ENCODE assay signal across 17 cellular contexts in genomic region chr3:115671761-115672455, GRCh38. TPM values are rescaled to one million over a fixed set of nuclear protein-coding genes. Genes with fewer than 3 reads are reported as not detected.
DNase-seq lines count a peak whose midpoint lies in the region; ATAC-seq and TF ChIP-seq lines count a peak whose summit lies in the region.
"Had no signal": no experiment of that assay in that cellular context is flagged by ENCODE, and none has a peak within 500 bp of the region (broad histone marks: within the 10 kb centered on the region; RNA-seq: fewer than 3 reads in every experiment).

No MANE protein-coding gene starts in this region.

- H3K36me3 ChIP-seq in KMS-11 (ENCODE audit: insufficient read depth) (no peaks in the 10 kb centered on the region), tibial artery (no peaks in the 10 kb centered on the region)

- peak; percentile 83 for ATAC-seq in left lobe of liver
- ATAC-seq: GM23338 had no signal

- POLR2A ChIA-PET in activated CD4-positive, alpha-beta T cell treated with anti-CD3 and anti-CD28 coated beads, Interleukin-2, amount 10 ng/mL, durations not matched to agents 7 days and 5 days (lab: Charles Lee): no interaction called here

- peak overlapping the region; percentile 15 for H3K4me2 ChIP-seq in KMS-11
- H3K4me2 ChIP-seq: GM23338 had no signal

- TF ChIP-seq CTCF in KMS-11 (conservative IDR thresholded peaks at IDR 0.05; ENCODE audit: low read depth, low read length): no peak
- no peak for TF ChIP-seq CTCF in astrocyte of the spinal cord (IDR thresholded peaks at IDR 0.05; ENCODE audit: low read depth, low read length)
- no peak for TF ChIP-seq CTCF in tibial artery (IDR thresholded peaks at IDR 0.05)

- H3K4me1 Mint-ChIP-seq in activated CD4-positive, alpha-beta T cell treated with anti-CD3 and anti-CD28 coated beads, Interleukin-2, amount 10 ng/mL, durations not matched to agents 7 days and 5 days: peaks cover 6% of the 10 kb centered on the region
- H3K4me1 Mint-ChIP-seq: immature natural killer cell had no signal

- no peaks in the 10 kb centered on the region for H4K20me1 ChIP-seq in KMS-11 (ENCODE audit: insufficient read depth)

- H3K79me2 ChIP-seq in KMS-11 (ENCODE audit: insufficient read depth, low read depth): no peaks in the 10 kb centered on the region

- no peaks in the 10 kb centered on the region for H3K36me3 Mint-ChIP-seq in activated CD4-positive, alpha-beta T cell treated with anti-CD3 and anti-CD28 coated beads, Interleukin-2, amount 10 ng/mL, durations not matched to agents 7 days and 5 days (ENCODE audit: low read depth)
- H3K36me3 Mint-ChIP-seq: CD4-positive, alpha-beta memory T cell; immature natural killer cell had no signal

- H3K4me1 ChIP-seq in KMS-11 (ENCODE audit: low read depth, poor library complexity, severe bottlenecking) (peaks cover 30% of the 10 kb centered on the region), tibial artery (peaks cover 0 to 23% (median 0%) of the 10 kb centered on the region in 4 donors)

- H3K9ac ChIP-seq in KMS-11: no peak overlapping the region

- peak; percentile 37 for DNase-seq in astrocyte of the spinal cord (ENCODE audit: low read depth, low spot score)
- no peak for DNase-seq in left lobe of liver (ENCODE audit: low spot score)
- DNase-seq in tibial artery: no peak
- no peak for DNase-seq in 8988T
- no peak for DNase-seq in activated CD4-positive, alpha-beta T cell treated with anti-CD3 and anti-CD28 coated beads, Interleukin-2, amount 10 ng/mL, durations not matched to agents 7 days and 5 days
- DNase-seq in DMS 273 treated with DMSO at 0.1 percent for 48 hours (lab: John Stamatoyannopoulos, UW): no peak
- DNase-seq: CD4-positive, alpha-beta memory T cell; dorsolateral prefrontal cortex; foreskin melanocyte; immature natural killer cell; NCI-H146; NCI-H510A treated with DMSO at 0.1 percent for 48 hours; stimulated activated CD4-positive, alpha-beta T cell treated with anti-CD3 and anti-CD28 coated beads, Interleukin-4, amount 100 ng/mL, for 1 hour had no signal

- no peak overlapping the region for H3K4me3 Mint-ChIP-seq in activated CD4-positive, alpha-beta T cell treated with anti-CD3 and anti-CD28 coated beads, Interleukin-2, amount 10 ng/mL, durations not matched to agents 7 days and 5 days
- H3K4me3 Mint-ChIP-seq: GM23338, immature natural killer cell had no signal

- H3K27ac ChIP-seq in KMS-11 (no peak overlapping the region), tibial artery (peak overlapping the region; percentile 3 to 19)
- H3K27ac ChIP-seq: RWPE1 had no signal

- H3K27me3 ChIP-seq in KMS-11 (ENCODE audit: insufficient read depth, low read depth) (no peaks in the 10 kb centered on the region), tibial artery (no peaks in the 10 kb centered on the region)

- H3K4me3 ChIP-seq in KMS-11 (IDR thresholded peaks at IDR 0.05; ENCODE audit: insufficient read depth, low read depth, low read length): no peak overlapping the region
- no peak overlapping the region for H3K4me3 ChIP-seq in astrocyte of the spinal cord (ENCODE audit: low read depth, low read length)
- H3K4me3 ChIP-seq in tibial artery: peak overlapping the region in 1 of 2 donors; percentile 1
- H3K4me3 ChIP-seq: GM23338 had no signal

- H2AFZ ChIP-seq in KMS-11 (ENCODE audit: low read depth): no peak overlapping the region
- H2AFZ ChIP-seq: GM23338 had no signal

- H3K9me3 Mint-ChIP-seq in activated CD4-positive, alpha-beta T cell treated with anti-CD3 and anti-CD28 coated beads, Interleukin-2, amount 10 ng/mL, durations not matched to agents 7 days and 5 days: no peaks in the 10 kb centered on the region
- H3K9me3 Mint-ChIP-seq: CD4-positive, alpha-beta memory T cell; GM23338; IgD-negative memory B cell; immature natural killer cell had no signal

- H3K27me3 Mint-ChIP-seq in activated CD4-positive, alpha-beta T cell treated with anti-CD3 and anti-CD28 coated beads, Interleukin-2, amount 10 ng/mL, durations not matched to agents 7 days and 5 days: peaks cover 24% of the 10 kb centered on the region
- H3K27me3 Mint-ChIP-seq: IgD-negative memory B cell had no signal

- in situ Hi-C loops in astrocyte of the spinal cord (cut with HindIII; ENCODE audit: low sequenced_read_pairs): no loop called here

- intact Hi-C loops in tibial artery (cut with DNase I; ENCODE audit: low total_unique reads): no loop called here

- CTCF ChIA-PET in activated CD4-positive, alpha-beta T cell treated with anti-CD3 and anti-CD28 coated beads, Interleukin-2, amount 10 ng/mL, durations not matched to agents 7 days and 5 days (lab: Charles Lee): interaction anchor here (0.6 kb wide), 1 partner anchor 714 kb away, joined by 3 read pairs; no protein-coding TSS in a partner anchor

- H3K27ac Mint-ChIP-seq in activated CD4-positive, alpha-beta T cell treated with anti-CD3 and anti-CD28 coated beads, Interleukin-2, amount 10 ng/mL, durations not matched to agents 7 days and 5 days: no peak overlapping the region
- H3K27ac Mint-ChIP-seq: CD4-positive, alpha-beta memory T cell; GM23338 had no signal

- no peaks in the 10 kb centered on the region for H3K9me3 ChIP-seq in tibial artery

RNA-seq across cellular contexts. Expression of gene GAP43, which starts 48.6 kb away (rescaled TPM):
- total RNA-seq in left lobe of liver: not detected
- not detected for total RNA-seq in activated CD4-positive, alpha-beta T cell treated with anti-CD3 and anti-CD28 coated beads, Interleukin-2, amount 10 ng/mL, durations not matched to agents 7 days and 5 days
- total RNA-seq: CD4-positive, alpha-beta memory T cell had no signal
